ENCODE assay signal across 24 cellular contexts in genomic region chr18:57983965-57984364, GRCh38.
"Had no signal": no experiment of that assay in that cellular context is flagged by ENCODE, and none has a peak within 500 bp of the region (broad histone marks: within the 10 kb centered on the region; RNA-seq: fewer than 3 reads in every experiment).

No MANE protein-coding gene starts in this region.

- H3K79me2 ChIP-seq: hepatocyte had no signal

- H3K4me3 Mint-ChIP-seq: immature natural killer cell, mesothelial cell of epicardium had no signal

- H3K27ac Mint-ChIP-seq: immature natural killer cell, mesothelial cell of epicardium had no signal

- H3K4me1 Mint-ChIP-seq: immature natural killer cell had no signal

- H3K9me3 Mint-ChIP-seq: immature natural killer cell had no signal

- ATAC-seq: foreskin keratinocyte, gastroesophageal sphincter, heart left ventricle, left cardiac atrium, left lung, left ventricle myocardium superior, lower lobe of right lung, mucosa of descending colon had no signal

- H3K36me3 Mint-ChIP-seq: immature natural killer cell, mesothelial cell of epicardium had no signal

- H3K9me3 ChIP-seq: lower lobe of right lung, mucosa of descending colon had no signal

- H3K36me3 ChIP-seq: esophagus muscularis mucosa, gastroesophageal sphincter, heart left ventricle, left lung, lower lobe of right lung had no signal

- H3K4me1 ChIP-seq: foreskin keratinocyte, heart left ventricle, left lung, lower lobe of right lung had no signal

- H3K27me3 ChIP-seq: esophagus muscularis mucosa, gastroesophageal sphincter, hepatocyte, left lung had no signal

- H3K27ac ChIP-seq: coronary artery, dorsolateral prefrontal cortex, esophagus muscularis mucosa, foreskin keratinocyte, gastroesophageal sphincter, heart left ventricle, hepatocyte, left lung, lower lobe of right lung had no signal

- H3K4me3 ChIP-seq: coronary artery, dorsolateral prefrontal cortex, esophagus muscularis mucosa, gastroesophageal sphincter, heart left ventricle, hepatocyte, left lung, lower lobe of right lung, mucosa of descending colon had no signal

- FAIRE-seq: colon, endothelial cell of umbilical vein, frontal cortex, islet of Langerhans, keratinocyte had no signal

- DNase-seq: dermis blood vessel endothelial cell; dorsolateral prefrontal cortex; effector CD4-positive, alpha-beta T cell; effector memory CD4-positive, alpha-beta T cell; foreskin keratinocyte; heart left ventricle; hypothalamus; immature natural killer cell; left cardiac atrium; left lung; left ventricle myocardium superior; lower lobe of right lung; mesenchymal stem cell; mucosa of descending colon had no signal

- H3K4me2 ChIP-seq: hepatocyte had no signal
